ENCODE assay signal across 1 cellular context in genomic region chr5:150700600-150701377, GRCh38.
A peak's percentile ranks its signal among the peaks of the same experiment; 100 is the strongest.
TF ChIP-seq lines count a peak whose summit lies in the region.

TSS of gene RBM22 (minus strand) at chr5:150701062. CDS start at chr5:150700985, 77 bp downstream.

TF ChIP-seq in HEK293, 187 proteins besides CTCF, POLR2A, EP300 and RAD21 (continued from another document and continues in another):
- no peak for TF ChIP-seq ZNF623 (tag by site-specific recombination; IDR thresholded peaks at IDR 0.05)
- TF ChIP-seq HOXC10 (CRISPR knock-in tag; IDR thresholded peaks at IDR 0.05): no peak
- TF ChIP-seq KLF10 (tag by site-specific recombination; IDR thresholded peaks at IDR 0.05): 0 out of 2 replicates have a peak, but pooled peaks have one; percentile 43
- TF ChIP-seq ZNF24 (tag by site-specific recombination; IDR thresholded peaks at IDR 0.05): peak; percentile 46; the same call in 1 of the 2 replicates
- TF ChIP-seq ZNF549 (tag by site-specific recombination; IDR thresholded peaks at IDR 0.05): no peak
- no peak for TF ChIP-seq ZNF266 (tag by site-specific recombination; IDR thresholded peaks at IDR 0.05; ENCODE audit: low read depth)
- no peak for TF ChIP-seq ZNF404 (tag by site-specific recombination; IDR thresholded peaks at IDR 0.05)
- TF ChIP-seq ZNF132 (tag by site-specific recombination; IDR thresholded peaks at IDR 0.05; ENCODE audit: borderline replicate concordance): no peak
- TF ChIP-seq ZNF302 (tag by site-specific recombination; IDR thresholded peaks at IDR 0.05; ENCODE audit: low read depth): no peak
- peak; percentile 64; the same call in 1 of the 2 replicates for TF ChIP-seq ZBTB8A (tag by site-specific recombination; IDR thresholded peaks at IDR 0.05)
- no peak for TF ChIP-seq ZNF530 (tag by site-specific recombination; IDR thresholded peaks at IDR 0.05; ENCODE audit: low read depth)
- peak; percentile 55; the same call in 1 of the 2 replicates for TF ChIP-seq KLF9 (tag by site-specific recombination; IDR thresholded peaks at IDR 0.05; ENCODE audit: low read depth)
- TF ChIP-seq ZNF692 (tag by site-specific recombination; IDR thresholded peaks at IDR 0.05): peak; percentile 70; the same call in 1 of the 2 replicates
- TF ChIP-seq ZNF155 (tag by site-specific recombination; IDR thresholded peaks at IDR 0.05): no peak
- no peak for TF ChIP-seq ZSCAN18 (tag by site-specific recombination; IDR thresholded peaks at IDR 0.05)
- no peak for TF ChIP-seq HOXA7 (CRISPR knock-in tag; IDR thresholded peaks at IDR 0.05; ENCODE audit: borderline replicate concordance)
- TF ChIP-seq ZNF514 (tag by site-specific recombination; IDR thresholded peaks at IDR 0.05): no peak
- TF ChIP-seq ZNF600 (tag by site-specific recombination; IDR thresholded peaks at IDR 0.05): peak; percentile 81
- TF ChIP-seq ZNF768 (tag by site-specific recombination; IDR thresholded peaks at IDR 0.05): no peak
- peak; percentile 77; the same call in 1 of the 2 replicates for TF ChIP-seq ZNF561 (tag by site-specific recombination; IDR thresholded peaks at IDR 0.05; ENCODE audit: borderline replicate concordance)
- peak; percentile 63 for TF ChIP-seq OVOL3 (tag by site-specific recombination; IDR thresholded peaks at IDR 0.05)
- peak; percentile 65 for TF ChIP-seq SP7 (tag by site-specific recombination; IDR thresholded peaks at IDR 0.05)
- TF ChIP-seq ZEB2 (tag by site-specific recombination; IDR thresholded peaks at IDR 0.05): peak; percentile 90
- TF ChIP-seq ZNF221 (tag by site-specific recombination; IDR thresholded peaks at IDR 0.05; ENCODE audit: borderline replicate concordance): no peak
- TF ChIP-seq ZNF391 (tag by site-specific recombination; IDR thresholded peaks at IDR 0.05; ENCODE audit: borderline replicate concordance, low read depth): peak; percentile 69; the same call in 1 of the 2 replicates
- peak; percentile 93 for TF ChIP-seq YY1 (tag by site-specific recombination; IDR thresholded peaks at IDR 0.05)
- no peak for TF ChIP-seq ZNF18 (tag by site-specific recombination; IDR thresholded peaks at IDR 0.05)
- peak; percentile 78 for TF ChIP-seq ZBTB10 (tag by site-specific recombination; IDR thresholded peaks at IDR 0.05)
- TF ChIP-seq ZNF433 (tag by site-specific recombination; IDR thresholded peaks at IDR 0.05; ENCODE audit: low read depth): no peak
- TF ChIP-seq ZNF521 (tag by site-specific recombination; IDR thresholded peaks at IDR 0.05): no peak
- TF ChIP-seq ZNF473 (tag by site-specific recombination; IDR thresholded peaks at IDR 0.05): no peak
- no peak for TF ChIP-seq ZNF133 (tag by site-specific recombination; IDR thresholded peaks at IDR 0.05)
- TF ChIP-seq PRDM1 (tag by site-specific recombination; IDR thresholded peaks at IDR 0.05): no peak
- peak; percentile 79; the same call in 1 of the 2 replicates for TF ChIP-seq BCL11B (tag by site-specific recombination; IDR thresholded peaks at IDR 0.05; ENCODE audit: low read depth)
- 0 out of 2 replicates have a peak, but pooled peaks have one; percentile 42 for TF ChIP-seq ZBTB48 (tag by site-specific recombination; IDR thresholded peaks at IDR 0.05)
- TF ChIP-seq ZNF214 (tag by site-specific recombination; IDR thresholded peaks at IDR 0.05; ENCODE audit: borderline replicate concordance): no peak
- TF ChIP-seq PRDM6 (tag by site-specific recombination; IDR thresholded peaks at IDR 0.05): no peak
- TF ChIP-seq AEBP2 (tag by site-specific recombination; IDR thresholded peaks at IDR 0.05; ENCODE audit: borderline replicate concordance): no peak
- no peak for TF ChIP-seq ZNF138 (tag by site-specific recombination; IDR thresholded peaks at IDR 0.05; ENCODE audit: borderline replicate concordance)
- TF ChIP-seq GLI2 (tag by site-specific recombination; IDR thresholded peaks at IDR 0.05; ENCODE audit: borderline replicate concordance, low read depth): no peak
- TF ChIP-seq ZBTB6 (tag by site-specific recombination; IDR thresholded peaks at IDR 0.05): no peak
- TF ChIP-seq ZNF280C (tag by site-specific recombination; IDR thresholded peaks at IDR 0.05): no peak
- no peak for TF ChIP-seq BCL11A (tag by site-specific recombination; IDR thresholded peaks at IDR 0.05; ENCODE audit: low read depth)
- no peak for TF ChIP-seq ZNF423 (tag by site-specific recombination; IDR thresholded peaks at IDR 0.05)
- TF ChIP-seq ZNF677 (tag by site-specific recombination; IDR thresholded peaks at IDR 0.05): no peak
- TF ChIP-seq ZNF645 (tag by site-specific recombination; IDR thresholded peaks at IDR 0.05): no peak
- no peak for TF ChIP-seq GLIS1 (tag by site-specific recombination; IDR thresholded peaks at IDR 0.05)
- TF ChIP-seq ZNF580 (tag by site-specific recombination; IDR thresholded peaks at IDR 0.05): 0 out of 2 replicates have a peak, but pooled peaks have one; percentile 56
- no peak for TF ChIP-seq ZNF837 (tag by site-specific recombination; IDR thresholded peaks at IDR 0.05)
- peak; percentile 57; the same call in 1 of the 2 replicates for TF ChIP-seq KLF1 (tag by site-specific recombination; IDR thresholded peaks at IDR 0.05)
- no peak for TF ChIP-seq ZNF114 (tag by site-specific recombination; IDR thresholded peaks at IDR 0.05)
- TF ChIP-seq ZNF701 (tag by site-specific recombination; IDR thresholded peaks at IDR 0.05): no peak
